Comparison of ENCODE assay signal across 1 cellular context in genomic region chr17:77535892-77536291, GRCh38.
TF ChIP-seq lines count a peak whose summit lies in the region.

No MANE protein-coding gene starts in this region.

TF ChIP-seq in HEK293, 187 proteins besides CTCF, POLR2A, EP300 and RAD21 (continued from another document):
- TF ChIP-seq ZNF473 (tag by site-specific recombination; IDR thresholded peaks at IDR 0.05) (no peak), ZBTB20 (tag by site-specific recombination; IDR thresholded peaks at IDR 0.05) (peak; percentile 43; the same call in 1 of the 2 replicates), ZNF777 (tag by site-specific recombination; IDR thresholded peaks at IDR 0.05; ENCODE audit: borderline replicate concordance) (no peak), KLF10 (tag by site-specific recombination; IDR thresholded peaks at IDR 0.05) (0 out of 2 replicates have a peak, but pooled peaks have one; percentile 21), ZNF19 (tag by site-specific recombination; IDR thresholded peaks at IDR 0.05; ENCODE audit: low read depth) (no peak), ZNF394 (tag by site-specific recombination; IDR thresholded peaks at IDR 0.05; ENCODE audit: borderline replicate concordance) (0 out of 2 replicates have a peak, but pooled peaks have one; percentile 31), ZNF350 (tag by site-specific recombination; IDR thresholded peaks at IDR 0.05) (no peak), ZNF248 (tag by site-specific recombination; IDR thresholded peaks at IDR 0.05) (no peak), ZBTB26 (tag by site-specific recombination; optimal IDR thresholded peaks at IDR 0.05) (no peak), SCRT2 (tag by site-specific recombination; IDR thresholded peaks at IDR 0.05) (0 out of 2 replicates have a peak, but pooled peaks have one; percentile 4), ZNF366 (tag by site-specific recombination; conservative IDR thresholded peaks at IDR 0.05) (peak; percentile 88)
- TF ChIP-seq, protein P1, sequence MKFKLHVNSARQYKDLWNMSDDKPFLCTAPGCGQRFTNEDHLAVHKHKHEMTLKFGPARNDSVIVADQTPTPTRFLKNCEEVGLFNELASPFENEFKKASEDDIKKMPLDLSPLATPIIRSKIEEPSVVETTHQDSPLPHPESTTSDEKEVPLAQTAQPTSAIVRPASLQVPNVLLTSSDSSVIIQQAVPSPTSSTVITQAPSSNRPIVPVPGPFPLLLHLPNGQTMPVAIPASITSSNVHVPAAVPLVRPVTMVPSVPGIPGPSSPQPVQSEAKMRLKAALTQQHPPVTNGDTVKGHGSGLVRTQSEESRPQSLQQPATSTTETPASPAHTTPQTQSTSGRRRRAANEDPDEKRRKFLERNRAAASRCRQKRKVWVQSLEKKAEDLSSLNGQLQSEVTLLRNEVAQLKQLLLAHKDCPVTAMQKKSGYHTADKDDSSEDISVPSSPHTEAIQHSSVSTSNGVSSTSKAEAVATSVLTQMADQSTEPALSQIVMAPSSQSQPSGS (tag by site-specific recombination; IDR thresholded peaks at IDR 0.05; ENCODE audit: low read depth) = peak; percentile 81
- TF ChIP-seq, protein P2, sequence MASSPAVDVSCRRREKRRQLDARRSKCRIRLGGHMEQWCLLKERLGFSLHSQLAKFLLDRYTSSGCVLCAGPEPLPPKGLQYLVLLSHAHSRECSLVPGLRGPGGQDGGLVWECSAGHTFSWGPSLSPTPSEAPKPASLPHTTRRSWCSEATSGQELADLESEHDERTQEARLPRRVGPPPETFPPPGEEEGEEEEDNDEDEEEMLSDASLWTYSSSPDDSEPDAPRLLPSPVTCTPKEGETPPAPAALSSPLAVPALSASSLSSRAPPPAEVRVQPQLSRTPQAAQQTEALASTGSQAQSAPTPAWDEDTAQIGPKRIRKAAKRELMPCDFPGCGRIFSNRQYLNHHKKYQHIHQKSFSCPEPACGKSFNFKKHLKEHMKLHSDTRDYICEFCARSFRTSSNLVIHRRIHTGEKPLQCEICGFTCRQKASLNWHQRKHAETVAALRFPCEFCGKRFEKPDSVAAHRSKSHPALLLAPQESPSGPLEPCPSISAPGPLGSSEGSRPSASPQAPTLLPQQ (tag by site-specific recombination; IDR thresholded peaks at IDR 0.05) = peak; percentile 90
